25 cellular contexts compared by ENCODE assay signal in genomic region chr6:146550911-146551310, GRCh38. TPM values are rescaled to one million over a fixed set of nuclear protein-coding genes. Genes with fewer than 3 reads are reported as not detected.
DNase-seq lines count a peak whose midpoint lies in the region; ATAC-seq and TF ChIP-seq lines count a peak whose summit lies in the region.
"Had no signal": no experiment of that assay in that cellular context is flagged by ENCODE, and none has a peak within 500 bp of the region (broad histone marks: within the 10 kb centered on the region; RNA-seq: fewer than 3 reads in every experiment).

No MANE protein-coding gene starts in this region.

- H3K9me3 ChIP-seq in HCT116 (ENCODE audit: control insufficient read depth in 1 of 2, insufficient read depth in 1 of 2, low read depth in 1 of 2, low read length in 2 of 2) (no peaks in the 10 kb centered on the region), gastroesophageal sphincter (no peaks in the 10 kb centered on the region)
- H3K9me3 ChIP-seq: tibial artery had no signal

- TF ChIP-seq EP300 in gastroesophageal sphincter (IDR thresholded peaks at IDR 0.05), result no peak

- H2AFZ ChIP-seq in HCT116 (ENCODE audit: low read depth, low read length, poor library complexity, severe bottlenecking), result no peak overlapping the region

- no peaks in the 10 kb centered on the region; the same call in 1 of the 2 replicates for H4K20me1 ChIP-seq in HCT116 (ENCODE audit: insufficient read depth)

- H3K4me1 ChIP-seq in HCT116 (ENCODE audit: control insufficient read depth in 1 of 2, insufficient read depth in 2 of 2, low read length in 2 of 2) (no peaks in the 10 kb centered on the region), gastroesophageal sphincter (peaks cover 3 to 50% (median 9%) of the 10 kb centered on the region in 3 donors)

- TF ChIP-seq RAD21 in HCT116 (IDR thresholded peaks at IDR 0.05; ENCODE audit: low read depth), result no peak

- WGBS in gastroesophageal sphincter (ENCODE audit: low coverage in 1 of 2), 2 donors, result 66 to 84% methylated on average over 5 to 6 of the region's 6 CpGs

- peaks cover 36% of the 10 kb centered on the region for H3K36me3 Mint-ChIP-seq in chondrocyte (ENCODE audit: low read depth)
- H3K36me3 Mint-ChIP-seq: activated naive CD8-positive, alpha-beta T cell; CD4-positive, CD25-positive, alpha-beta regulatory T cell had no signal

- no peak overlapping the region for H3K4me3 Mint-ChIP-seq in chondrocyte (ENCODE audit: unreplicated experiment)
- H3K4me3 Mint-ChIP-seq: activated naive CD8-positive, alpha-beta T cell; CD4-positive, CD25-positive, alpha-beta regulatory T cell; nephron progenitor cell had no signal

- intact Hi-C loops in HCT116 (cut with micrococcal nuclease), result no loop called here

- peaks cover 13% of the 10 kb centered on the region; the same call in 1 of the 2 replicates for H3K27me3 ChIP-seq in HCT116 (ENCODE audit: insufficient read depth, low read length)
- H3K27me3 ChIP-seq in gastroesophageal sphincter, result no peaks in the 10 kb centered on the region
- H3K27me3 ChIP-seq: brain microvascular endothelial cell, tibial artery had no signal

- TF ChIP-seq POLR2A in HCT116 (IDR thresholded peaks at IDR 0.05; ENCODE audit: borderline replicate concordance, extremely low read depth, insufficient read depth, insufficient read length) (no peak), gastroesophageal sphincter (IDR thresholded peaks at IDR 0.05) (no peak), GM18505 (IDR thresholded peaks at IDR 0.05; ENCODE audit: borderline replicate concordance, extremely low read depth, insufficient read depth, insufficient read length) (no peak)

- no peak overlapping the region for H3K4me2 ChIP-seq in HCT116 (ENCODE audit: low read length)

- H3K79me2 ChIP-seq in HCT116 (ENCODE audit: insufficient read depth, low read length), result no peaks in the 10 kb centered on the region

- RAD21 ChIA-PET in HCT116 (lab: Charles Lee; ENCODE audit: low non-redundant PET in 1 of 2, low total read pairs in 2 of 2, uncharacterized antibody in 2 of 2, unreplicated experiment in 2 of 2), result no interaction called here

- no peaks in the 10 kb centered on the region for H3K9me2 ChIP-seq in HCT116 (ENCODE audit: insufficient read depth)

- POLR2A ChIA-PET in HCT116 (lab: Charles Lee), result no interaction called here

- H3K4me3 ChIP-seq in AG10803 (ENCODE audit: low read length) (no peak overlapping the region), HCT116 (replicated peaks in 1 of 2; ENCODE audit: low read depth in 1 of 2, low read length in 2 of 2) (no peak overlapping the region), gastroesophageal sphincter (no peak overlapping the region)
- H3K4me3 ChIP-seq: tibial artery had no signal

- DNase-seq in AG10803 (ENCODE audit: low read depth) (peak; percentile 64), HCT116 (ENCODE audit: low read depth, low spot score) (no peak), chondrocyte (ENCODE audit: low spot score) (no peak), COLO668 (lab: John Stamatoyannopoulos, UW; ENCODE audit: unreplicated experiment) (no peak), DMS114 treated with DMSO at 0.1 percent for 48 hours (lab: John Stamatoyannopoulos, UW; ENCODE audit: unreplicated experiment) (no peak), NCI-H510A (lab: John Stamatoyannopoulos, UW) (no peak)
- DNase-seq: activated CD4-positive, alpha-beta T cell treated with anti-CD3 and anti-CD28 coated beads for 1 hour; brain microvascular endothelial cell; CD4-positive, CD25-positive, alpha-beta regulatory T cell; DMS53; glutamatergic neuron; H7; Kasumi-1; left colon; NCI-H1105 treated with DMSO at 0.1 percent for 48 hours; NCI-H2107; NCI-H510A treated with DMSO at 0.1 percent for 48 hours; nephron progenitor cell; stimulated activated naive CD8-positive, alpha-beta T cell treated with anti-CD3 and anti-CD28 coated beads, Interleukin-15, Interleukin-2, amounts not matched to agents 100 U/mL and 50 U/mL, for 24 hours; tibial artery had no signal

- ATAC-seq in HCT116 (no peak), gastroesophageal sphincter (peak; percentile 32), GM18505 (IDR thresholded peaks at IDR 0.05; ENCODE audit: unreplicated experiment) (no peak)
- ATAC-seq: stimulated activated naive CD8-positive, alpha-beta T cell treated with anti-CD3 and anti-CD28 coated beads, Interleukin-15, Interleukin-2, amounts not matched to agents 100 U/mL and 50 U/mL, for 24 hours had no signal

- peaks cover 49% of the 10 kb centered on the region for H3K4me1 Mint-ChIP-seq in chondrocyte (ENCODE audit: low read depth)
- H3K4me1 Mint-ChIP-seq: CD4-positive, CD25-positive, alpha-beta regulatory T cell had no signal

- CTCF ChIA-PET in HCT116 (lab: Charles Lee), result no interaction called here

- no peak for TF ChIP-seq CTCF in AG10803 (conservative IDR thresholded peaks at IDR 0.05; ENCODE audit: low read length)
- no peak for TF ChIP-seq CTCF in HCT116 (IDR thresholded peaks at IDR 0.05 in 2 of 3, conservative IDR thresholded peaks at IDR 0.05 in 1 of 3; ENCODE audit: borderline replicate concordance in 1 of 3, insufficient read depth in 1 of 3, low read depth in 2 of 3, low read length in 2 of 3)
- no peak for TF ChIP-seq CTCF in chondrocyte (IDR thresholded peaks at IDR 0.05)
- TF ChIP-seq CTCF in gastroesophageal sphincter (IDR thresholded peaks at IDR 0.05), result no peak

- no peak overlapping the region for H3K9ac ChIP-seq in HCT116 (ENCODE audit: low read length)

- H3K36me3 ChIP-seq in HCT116 (ENCODE audit: control insufficient read depth in 1 of 2, insufficient read depth in 2 of 2, low read length in 2 of 2), result no peaks in the 10 kb centered on the region
- peaks cover 3 to 58% of the 10 kb centered on the region in 2 donors for H3K36me3 ChIP-seq in gastroesophageal sphincter

- H3K9me3 Mint-ChIP-seq in chondrocyte (ENCODE audit: low read depth), result no peaks in the 10 kb centered on the region
- H3K9me3 Mint-ChIP-seq: CD4-positive, CD25-positive, alpha-beta regulatory T cell; nephron progenitor cell had no signal

- no TSS peak for BruUV-seq in HCT116 (replicated peaks; lab: Mats Ljungman, UMichigan)

- H3K27me3 Mint-ChIP-seq in chondrocyte (ENCODE audit: low read depth), result no peaks in the 10 kb centered on the region

- H3K27ac ChIP-seq in HCT116 (ENCODE audit: low read depth, low read length) (no peak overlapping the region), gastroesophageal sphincter (no peak overlapping the region)
- H3K27ac ChIP-seq: brain microvascular endothelial cell, tibial artery had no signal

- H3K27ac Mint-ChIP-seq in chondrocyte (ENCODE audit: unreplicated experiment), result peak overlapping the region; percentile 82
- H3K27ac Mint-ChIP-seq: activated naive CD8-positive, alpha-beta T cell; CD4-positive, CD25-positive, alpha-beta regulatory T cell had no signal

TF ChIP-seq in HCT116, 20 proteins besides CTCF, POLR2A, EP300 and RAD21:
- TF ChIP-seq CEBPB (IDR thresholded peaks at IDR 0.05; ENCODE audit: low read depth), result 0 out of 2 replicates have a peak, but pooled peaks have one; percentile 19
- no peak for TF ChIP-seq SRF (IDR thresholded peaks at IDR 0.05; ENCODE audit: low read depth)

RNA-seq across cellular contexts. Expression of gene RAB32, which starts 7.3 kb away (rescaled TPM):
- total RNA-seq in HCT116 (2021; ENCODE audit: unreplicated experiment) (not detected), chondrocyte (41.8 to 80.6 TPM (median 76.1 TPM) in 3 replicates), gastroesophageal sphincter (10 to 100 TPM; 23.0 to 47.4 (median 34.1) TPM)
- polyA plus RNA-seq in HCT116 (2012), result not detected in 2 replicates

RNA-seq across cellular contexts. Expression of gene ADGB, which starts 47.9 kb away (rescaled TPM):
- total RNA-seq in HCT116 (2021; ENCODE audit: unreplicated experiment), result not detected
- polyA plus RNA-seq in HCT116 (2012), result not detected in 2 replicates
- total RNA-seq in chondrocyte, result not detected in 3 replicates
- not detected for total RNA-seq in gastroesophageal sphincter
- total RNA-seq: CD4-positive, CD25-positive, alpha-beta regulatory T cell; H7; HT-29; mononuclear cell had no signal
- polyA plus RNA-seq: CD4-positive, CD25-positive, alpha-beta regulatory T cell had no signal

Comparison
In these comparisons a context has a peak if more than half of its experiments do, and no peak if none do; other contexts are left out.
1. RNA of gene RAB32, which starts 7.3 kb away (total RNA-seq): 41.8 to 80.6 TPM in chondrocyte and 23.0 to 47.4 TPM in gastroesophageal sphincter; not detected in HCT116 (single experiment); every median in the first group is over 10 times any median in the second.